Comparison of ENCODE assay signal across 24 cellular contexts in genomic region chr16:13911306-13911705, GRCh38.
"Had no signal": no experiment of that assay in that cellular context is flagged by ENCODE, and none has a peak within 500 bp of the region (broad histone marks: within the 10 kb centered on the region; RNA-seq: fewer than 3 reads in every experiment).

No MANE protein-coding gene starts in this region.

- H3K4me1 ChIP-seq: colonic mucosa, foreskin keratinocyte had no signal

- H3K4me3 ChIP-seq: colonic mucosa, coronary artery, dorsolateral prefrontal cortex, esophagus muscularis mucosa, esophagus squamous epithelium, gastrocnemius medialis, gastroesophageal sphincter, heart left ventricle, heart right ventricle had no signal

- H3K27me3 ChIP-seq: colonic mucosa, esophagus muscularis mucosa, esophagus squamous epithelium, foreskin keratinocyte, gastrocnemius medialis, gastroesophageal sphincter, heart left ventricle had no signal

- H3K36me3 ChIP-seq: colonic mucosa, esophagus muscularis mucosa, esophagus squamous epithelium, gastrocnemius medialis, gastroesophageal sphincter, heart left ventricle, heart right ventricle had no signal

- H3K9me3 ChIP-seq: colonic mucosa, esophagus squamous epithelium, gastrocnemius medialis, gastroesophageal sphincter had no signal

- ATAC-seq: effector memory CD8-positive, alpha-beta T cell; esophagus mucosa; foreskin keratinocyte; gastrocnemius medialis; gastroesophageal sphincter; heart left ventricle; heart right ventricle had no signal

- H3K27ac ChIP-seq: colonic mucosa, dorsolateral prefrontal cortex, epithelial cell of prostate, foreskin keratinocyte, gastrocnemius medialis, gastroesophageal sphincter had no signal

- DNase-seq: colonic mucosa; cortex of kidney; dermis blood vessel endothelial cell; dorsolateral prefrontal cortex; effector CD4-positive, alpha-beta T cell; effector CD8-positive, alpha-beta T cell; effector memory CD4-positive, alpha-beta T cell; effector memory CD8-positive, alpha-beta T cell; endodermal cell; erythroblast; esophagus squamous epithelium; foreskin fibroblast; foreskin keratinocyte; foreskin melanocyte; gastrocnemius medialis; glutamatergic neuron; head of caudate nucleus; heart left ventricle; heart right ventricle had no signal
